In the genomic region with DNA sequence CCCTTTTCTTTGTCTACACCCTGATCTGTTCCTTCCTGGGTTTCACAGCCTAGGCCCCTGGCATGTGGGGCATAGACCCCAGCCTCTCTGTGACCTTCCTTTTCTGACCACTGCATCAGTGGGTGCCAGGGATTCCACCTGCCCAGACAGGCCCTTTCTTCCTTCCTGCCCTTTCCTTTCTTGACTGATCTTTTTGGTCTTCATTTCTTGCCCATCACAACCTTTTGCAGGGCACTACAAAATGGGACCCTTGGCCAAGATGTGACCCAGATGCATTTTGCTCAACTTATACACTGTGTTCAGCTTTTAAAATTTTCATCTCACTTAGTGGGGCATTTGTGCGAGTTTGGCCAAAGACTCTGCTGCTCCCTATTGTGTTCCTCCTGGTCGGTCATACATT, we compare ENCODE assay signal across 20 cellular contexts.
DNase-seq lines count a peak whose midpoint lies in the region; ATAC-seq and TF ChIP-seq lines count a peak whose summit lies in the region.
"Had no signal": no experiment of that assay in that cellular context is flagged by ENCODE, and none has a peak within 500 bp of the region (broad histone marks: within the 10 kb centered on the region; RNA-seq: fewer than 3 reads in every experiment).

No MANE protein-coding gene starts in this region.

- peaks cover 3 to 18% (median 11%) of the 10 kb centered on the region in 4 donors for H3K4me1 ChIP-seq in upper lobe of left lung

- DNase-seq in stimulated activated naive CD8-positive, alpha-beta T cell treated with anti-CD3 and anti-CD28 coated beads, Interleukin-15, Interleukin-2, amounts not matched to agents 100 U/mL and 50 U/mL, for 24 hours, result no peak
- DNase-seq in activated CD4-positive, alpha-beta memory T cell treated with anti-CD3 and anti-CD28 coated beads for 36 hours, result no peak
- DNase-seq in effector memory CD8-positive, alpha-beta T cell, result no peak
- DNase-seq in SKM-1 (lab: John Stamatoyannopoulos, UW; ENCODE audit: unreplicated experiment) (no peak), upper lobe of left lung (no peak)
- DNase-seq: anterior cingulate cortex; Calu3; central memory CD4-positive, alpha-beta T cell; effector CD8-positive, alpha-beta T cell; EL; midbrain; NCI-H1694; NCI-H774; occipital lobe; retina; SHP77; T1000 had no signal

- peak overlapping the region; percentile 24 for H3K4me3 Mint-ChIP-seq in stimulated activated naive CD8-positive, alpha-beta T cell treated with anti-CD3 and anti-CD28 coated beads, Interleukin-15, Interleukin-2, amounts not matched to agents 100 ng/mL and 50 ng/mL, for 24 hours
- H3K4me3 Mint-ChIP-seq in activated CD4-positive, alpha-beta memory T cell treated with anti-CD3 and anti-CD28 coated beads for 36 hours, result no peak overlapping the region
- H3K4me3 Mint-ChIP-seq in effector memory CD8-positive, alpha-beta T cell, result peak overlapping the region; percentile 72 to 73

- H3K9me3 ChIP-seq in upper lobe of left lung, result no peaks in the 10 kb centered on the region
- H3K9me3 ChIP-seq: thoracic aorta had no signal

- H3K36me3 ChIP-seq in upper lobe of left lung, result no peaks in the 10 kb centered on the region
- H3K36me3 ChIP-seq: thoracic aorta had no signal

- no peaks in the 10 kb centered on the region for H3K9me3 Mint-ChIP-seq in stimulated activated naive CD8-positive, alpha-beta T cell treated with anti-CD3 and anti-CD28 coated beads, Interleukin-15, Interleukin-2, amounts not matched to agents 100 ng/mL and 50 ng/mL, for 24 hours
- H3K9me3 Mint-ChIP-seq in activated CD4-positive, alpha-beta memory T cell treated with anti-CD3 and anti-CD28 coated beads for 36 hours, result no peaks in the 10 kb centered on the region
- peaks cover 0 to 2% of the 10 kb centered on the region in 2 donors for H3K9me3 Mint-ChIP-seq in effector memory CD8-positive, alpha-beta T cell

- H3K4me3 ChIP-seq in upper lobe of left lung, result no peak overlapping the region
- H3K4me3 ChIP-seq: thoracic aorta had no signal

- POLR2A ChIA-PET in activated CD4-positive, alpha-beta memory T cell treated with anti-CD3 and anti-CD28 coated beads for 36 hours (lab: Charles Lee), result interaction anchor here (1.3 to 1.8 kb wide), 2 partner anchors 9 to 11 kb away, joined by 4 read pairs; no protein-coding TSS in a partner anchor

- no peaks in the 10 kb centered on the region for H3K27me3 Mint-ChIP-seq in stimulated activated naive CD8-positive, alpha-beta T cell treated with anti-CD3 and anti-CD28 coated beads, Interleukin-15, Interleukin-2, amounts not matched to agents 100 ng/mL and 50 ng/mL, for 24 hours
- peaks cover 1% of the 10 kb centered on the region for H3K27me3 Mint-ChIP-seq in activated CD4-positive, alpha-beta memory T cell treated with anti-CD3 and anti-CD28 coated beads for 36 hours
- no peaks in the 10 kb centered on the region for H3K27me3 Mint-ChIP-seq in effector memory CD8-positive, alpha-beta T cell

- no peak for TF ChIP-seq POLR2A in upper lobe of left lung (IDR thresholded peaks at IDR 0.05)

- CTCF ChIA-PET in activated CD4-positive, alpha-beta memory T cell treated with anti-CD3 and anti-CD28 coated beads for 36 hours (lab: Charles Lee), result interaction anchor here (1.1 to 1.2 kb wide), 2 partner anchors 32 to 295 kb away, joined by 3 read pairs; partner anchors contain the start of gene DTWD2

- no peak for TF ChIP-seq CTCF in upper lobe of left lung (IDR thresholded peaks at IDR 0.05)

- intact Hi-C loops in activated CD4-positive, alpha-beta memory T cell treated with anti-CD3 and anti-CD28 coated beads for 36 hours (cut with micrococcal nuclease), result no loop called here

- no peak for ATAC-seq in stimulated activated naive CD8-positive, alpha-beta T cell treated with anti-CD3 and anti-CD28 coated beads, Interleukin-15, Interleukin-2, amounts not matched to agents 100 U/mL and 50 U/mL, for 24 hours
- no peak for ATAC-seq in effector memory CD8-positive, alpha-beta T cell (replicated peaks)
- no peak for ATAC-seq in HG02840 (IDR thresholded peaks at IDR 0.05; ENCODE audit: low FRiP score, unreplicated experiment)
- no peak for ATAC-seq in upper lobe of left lung (ENCODE audit: low FRiP score in 2 of 2)

- no peak for TF ChIP-seq EP300 in upper lobe of left lung (IDR thresholded peaks at IDR 0.05)

- peak overlapping the region; percentile 85 for H3K27ac Mint-ChIP-seq in stimulated activated naive CD8-positive, alpha-beta T cell treated with anti-CD3 and anti-CD28 coated beads, Interleukin-15, Interleukin-2, amounts not matched to agents 100 ng/mL and 50 ng/mL, for 24 hours
- H3K27ac Mint-ChIP-seq in activated CD4-positive, alpha-beta memory T cell treated with anti-CD3 and anti-CD28 coated beads for 36 hours, result peak overlapping the region; percentile 74
- peak overlapping the region; percentile 94 to 99 for H3K27ac Mint-ChIP-seq in effector memory CD8-positive, alpha-beta T cell

- H3K4me1 Mint-ChIP-seq in stimulated activated naive CD8-positive, alpha-beta T cell treated with anti-CD3 and anti-CD28 coated beads, Interleukin-15, Interleukin-2, amounts not matched to agents 100 ng/mL and 50 ng/mL, for 24 hours (ENCODE audit: low read depth), result peaks cover 100% of the 10 kb centered on the region
- H3K4me1 Mint-ChIP-seq in activated CD4-positive, alpha-beta memory T cell treated with anti-CD3 and anti-CD28 coated beads for 36 hours (ENCODE audit: low read depth), result peaks cover 99% of the 10 kb centered on the region
- peaks cover 81 to 94% of the 10 kb centered on the region in 2 donors for H3K4me1 Mint-ChIP-seq in effector memory CD8-positive, alpha-beta T cell (ENCODE audit: low read depth in 2 of 2)

- H3K27me3 ChIP-seq in upper lobe of left lung, result no peaks in the 10 kb centered on the region

- 98 to 100% methylated on average over 2 of the region's 2 CpGs for WGBS in upper lobe of left lung, 2 donors

- no peak overlapping the region for H3K27ac ChIP-seq in upper lobe of left lung
- H3K27ac ChIP-seq: thoracic aorta had no signal

- peaks cover 60% of the 10 kb centered on the region for H3K36me3 Mint-ChIP-seq in stimulated activated naive CD8-positive, alpha-beta T cell treated with anti-CD3 and anti-CD28 coated beads, Interleukin-15, Interleukin-2, amounts not matched to agents 100 ng/mL and 50 ng/mL, for 24 hours (ENCODE audit: low read depth)
- H3K36me3 Mint-ChIP-seq in activated CD4-positive, alpha-beta memory T cell treated with anti-CD3 and anti-CD28 coated beads for 36 hours, result peaks cover 19% of the 10 kb centered on the region
- peaks cover 50% of the 10 kb centered on the region for H3K36me3 Mint-ChIP-seq in effector memory CD8-positive, alpha-beta T cell (ENCODE audit: insufficient read depth)
